ENCODE assay signal across 8 cellular contexts in the genomic region with DNA sequence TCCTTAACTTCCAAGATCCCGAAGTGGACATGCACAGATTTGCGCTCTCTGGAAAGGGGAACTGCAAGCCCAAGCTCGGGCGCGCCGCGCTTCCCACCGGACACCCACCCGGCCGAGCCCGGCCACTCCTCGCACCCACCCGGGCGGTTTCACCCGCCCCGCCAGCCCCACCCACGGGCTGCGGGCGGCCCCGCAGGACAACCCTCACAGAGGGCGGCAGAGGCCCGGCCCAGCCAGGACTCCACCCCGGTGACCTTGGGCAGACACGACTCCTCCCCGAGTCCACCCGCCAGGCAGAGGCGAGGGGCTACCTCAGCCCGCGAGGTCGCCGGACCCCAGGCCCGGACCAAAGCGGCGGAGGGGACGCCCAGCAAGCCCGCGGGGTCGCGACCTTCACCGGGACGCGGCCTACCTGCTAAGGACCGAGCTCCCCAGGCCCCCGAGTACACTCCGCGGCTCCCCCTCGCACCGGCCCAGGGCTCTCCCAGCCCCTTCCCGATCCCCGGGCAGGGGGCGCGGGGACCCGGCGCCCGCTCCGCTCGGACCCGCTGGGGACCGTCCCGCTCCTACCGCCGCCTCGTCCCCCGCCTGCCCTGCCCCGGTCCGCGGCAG.
DNase-seq lines count a peak whose midpoint lies in the region; ATAC-seq and TF ChIP-seq lines count a peak whose summit lies in the region.
"Not testable (repeated sequence)": the region's sequence is repeated elsewhere in the genome, so short reads cannot be mapped to it uniquely, and the experiment has no call there.

No MANE protein-coding gene starts in this region.

- intact Hi-C loops in activated T-helper 1 cell treated with anti-CD3 and anti-CD28 coated beads, Interleukin-12 subunit alpha, Interleukin-12 subunit beta, Interleukin-2, Interleukin-4 antibody, amounts not matched to agents 30 ng/mL and 10 ng/mL and 1 ng/mL, durations not matched to agents 14 hours and 24 hours and 36 hours (cut with micrococcal nuclease) = loop anchor here (2.0 to 5.0 kb wide), 2 partner anchors 72 to 325 kb away; a partner anchor contains a TSS
- intact Hi-C loops in right lobe of liver (cut with DNase I); gastrocnemius medialis (cut with DNase I; ENCODE audit: low total_unique reads): not testable (repeated sequence)

- H3K27me3 ChIP-seq in Karpas-422 (ENCODE audit: low read length); right lobe of liver; gastrocnemius medialis: not testable (repeated sequence)

- H4K20me1 ChIP-seq in Karpas-422 (ENCODE audit: insufficient read depth, low read depth, low read length) = not testable (repeated sequence)

- WGBS in right lobe of liver (ENCODE audit: insufficient coverage, low coverage, low lambda C conversion rate, missing lambda C conversion rate) = no CpG with 5 or more reads among the region's 67 CpGs

- not testable (repeated sequence) for H3K9me3 ChIP-seq in Karpas-422 (ENCODE audit: low read length); right lobe of liver; gastrocnemius medialis

- not testable (repeated sequence) for DNase-seq in AG09309 (ENCODE audit: low read depth); Karpas-422; epithelial cell of prostate (ENCODE audit: low read depth, low spot score); gastrocnemius medialis
- DNase-seq in activated T-helper 1 cell treated with anti-CD3 and anti-CD28 coated beads, Interleukin-12 subunit alpha, Interleukin-12 subunit beta, Interleukin-2, Interleukin-4 antibody, amounts not matched to agents 30 ng/mL and 10 ng/mL and 1 ng/mL, durations not matched to agents 14 hours and 24 hours and 36 hours (ENCODE audit: low spot score) = peak; percentile 30
- DNase-seq in right lobe of liver = peak in 2 of 3 donors; percentile 54 to 79

- peak overlapping the region; percentile 83 for H3K9ac ChIP-seq in Karpas-422 (ENCODE audit: low read length)

- not testable (repeated sequence) for H3K36me3 ChIP-seq in Karpas-422 (ENCODE audit: insufficient read depth, low read length); right lobe of liver; gastrocnemius medialis

- H3K4me2 ChIP-seq in Karpas-422 (ENCODE audit: low read depth, low read length, poor library complexity, severe bottlenecking) = peak overlapping the region; percentile 80

- H3K27ac Mint-ChIP-seq in activated T-helper 1 cell treated with anti-CD3 and anti-CD28 coated beads, Interleukin-12 subunit alpha, Interleukin-12 subunit beta, Interleukin-2, Interleukin-4 antibody, amounts not matched to agents 30 ng/mL and 10 ng/mL and 1 ng/mL, durations not matched to agents 14 hours and 24 hours and 36 hours = not testable (repeated sequence)

- H2AFZ ChIP-seq in Karpas-422 (ENCODE audit: low read length) = not testable (repeated sequence)

- H3K79me2 ChIP-seq in Karpas-422 (ENCODE audit: low read length) = peaks cover 21% of the 10 kb centered on the region

- H3K4me1 ChIP-seq in Karpas-422 (ENCODE audit: low read length); right lobe of liver; gastrocnemius medialis: not testable (repeated sequence)

- peak overlapping the region; percentile 54 for H3K4me3 ChIP-seq in AG09309 (ENCODE audit: control insufficient read depth, low read depth, low read length)
- peak overlapping the region; percentile 81 for H3K4me3 ChIP-seq in Karpas-422 (ENCODE audit: low read length)
- H3K4me3 ChIP-seq in right lobe of liver = peak overlapping the region; percentile 64 to 71 (median 67)
- peak overlapping the region; percentile 61 to 88 (median 78) for H3K4me3 ChIP-seq in gastrocnemius medialis

- peak overlapping the region; percentile 86 for H3K4me3 Mint-ChIP-seq in activated T-helper 1 cell treated with anti-CD3 and anti-CD28 coated beads, Interleukin-12 subunit alpha, Interleukin-12 subunit beta, Interleukin-2, Interleukin-4 antibody, amounts not matched to agents 30 ng/mL and 10 ng/mL and 1 ng/mL, durations not matched to agents 14 hours and 24 hours and 36 hours

- not testable (repeated sequence) for H3K27ac ChIP-seq in Karpas-422 (ENCODE audit: low read length)
- peak overlapping the region; percentile 45 for H3K27ac ChIP-seq in epithelial cell of prostate
- peak overlapping the region; percentile 53 to 68 (median 59) for H3K27ac ChIP-seq in right lobe of liver
- H3K27ac ChIP-seq in gastrocnemius medialis = peak overlapping the region; percentile 86 to 93 (median 90)

- not testable (repeated sequence) for H3K9me3 Mint-ChIP-seq in activated T-helper 1 cell treated with anti-CD3 and anti-CD28 coated beads, Interleukin-12 subunit alpha, Interleukin-12 subunit beta, Interleukin-2, Interleukin-4 antibody, amounts not matched to agents 30 ng/mL and 10 ng/mL and 1 ng/mL, durations not matched to agents 14 hours and 24 hours and 36 hours

- TF ChIP-seq POLR2A in right lobe of liver (IDR thresholded peaks at IDR 0.05); gastrocnemius medialis (IDR thresholded peaks at IDR 0.05): not testable (repeated sequence)

- H3K36me3 Mint-ChIP-seq in activated T-helper 1 cell treated with anti-CD3 and anti-CD28 coated beads, Interleukin-12 subunit alpha, Interleukin-12 subunit beta, Interleukin-2, Interleukin-4 antibody, amounts not matched to agents 30 ng/mL and 10 ng/mL and 1 ng/mL, durations not matched to agents 14 hours and 24 hours and 36 hours (ENCODE audit: low read depth) = not testable (repeated sequence)

- H3K9me2 ChIP-seq in Karpas-422 (replicated peaks; ENCODE audit: insufficient read depth, low read length) = not testable (repeated sequence)

- H3K4me1 Mint-ChIP-seq in activated T-helper 1 cell treated with anti-CD3 and anti-CD28 coated beads, Interleukin-12 subunit alpha, Interleukin-12 subunit beta, Interleukin-2, Interleukin-4 antibody, amounts not matched to agents 30 ng/mL and 10 ng/mL and 1 ng/mL, durations not matched to agents 14 hours and 24 hours and 36 hours (ENCODE audit: low read depth) = not testable (repeated sequence)

- H3K27me3 Mint-ChIP-seq in activated T-helper 1 cell treated with anti-CD3 and anti-CD28 coated beads, Interleukin-12 subunit alpha, Interleukin-12 subunit beta, Interleukin-2, Interleukin-4 antibody, amounts not matched to agents 30 ng/mL and 10 ng/mL and 1 ng/mL, durations not matched to agents 14 hours and 24 hours and 36 hours (ENCODE audit: insufficient read depth) = not testable (repeated sequence)

- ATAC-seq in GM19372 (IDR thresholded peaks at IDR 0.05; ENCODE audit: low read depth, unreplicated experiment) (peak; percentile 24), HG02870 (IDR thresholded peaks at IDR 0.05; ENCODE audit: unreplicated experiment) (peak; percentile 34), right lobe of liver (peak; percentile 91 to 97 (median 95)), gastrocnemius medialis (peak; percentile 82 to 85)

- in situ Hi-C loops in gastrocnemius medialis (cut with MboI; ENCODE audit: low sequenced_read_pairs in 4 of 4) = not testable (repeated sequence)

- not testable (repeated sequence) for TF ChIP-seq CTCF in AG09309 (IDR thresholded peaks at IDR 0.05; ENCODE audit: control insufficient read depth, insufficient read depth, low read depth, low read length, missing control alignments); right lobe of liver (IDR thresholded peaks at IDR 0.05); gastrocnemius medialis (IDR thresholded peaks at IDR 0.05 in 4 of 5, conservative IDR thresholded peaks at IDR 0.05 in 1 of 5)

Comparison
In these comparisons a context has a peak if more than half of its experiments do, and no peak if none do; other contexts are left out.
1. ATAC-seq: peak in every context shown above with its lines; median percentile 95 in right lobe of liver; 84 in gastrocnemius medialis; 34 in HG02870; 24 in GM19372.